Comparison of ENCODE assay signal across 14 cellular contexts in genomic region chr6:82441047-82441770, GRCh38.
"Had no signal": no experiment of that assay in that cellular context is flagged by ENCODE, and none has a peak within 500 bp of the region (broad histone marks: within the 10 kb centered on the region; RNA-seq: fewer than 3 reads in every experiment).

No MANE protein-coding gene starts in this region.

- H3K36me3 ChIP-seq: ovary, tibial artery had no signal

- H3K27ac Mint-ChIP-seq: activated naive CD4-positive, alpha-beta T cell treated with anti-CD3 and anti-CD28 coated beads for 36 hours had no signal

- H3K4me3 Mint-ChIP-seq: activated naive CD4-positive, alpha-beta T cell treated with anti-CD3 and anti-CD28 coated beads for 36 hours; activated T-cell treated with anti-CD3 and anti-CD28 coated beads, Interleukin-2, amount 50 U/mL, for 4 hours; naive B cell had no signal

- H3K27ac ChIP-seq: body of pancreas, ovary, psoas muscle, tibial artery had no signal

- H3K9me3 ChIP-seq: body of pancreas, mucosa of descending colon, ovary, psoas muscle, tibial artery had no signal

- H3K4me3 ChIP-seq: body of pancreas, mucosa of descending colon, ovary, psoas muscle, tibial artery had no signal

- H3K36me3 Mint-ChIP-seq: naive B cell had no signal

- H3K4me1 ChIP-seq: body of pancreas, psoas muscle, tibial artery had no signal

- H3K27me3 Mint-ChIP-seq: naive B cell had no signal

- DNase-seq: activated CD4-positive, alpha-beta T cell treated with anti-CD3 and anti-CD28 coated beads, Interleukin-2, amount 50 U/mL, for 1 hour; activated CD8-positive, alpha-beta memory T cell treated with anti-CD3 and anti-CD28 coated beads, Interleukin-2, amount 50 U/mL, for 4 hours; activated naive CD4-positive, alpha-beta T cell treated with anti-CD3 and anti-CD28 coated beads for 36 hours; activated T-cell treated with anti-CD3 and anti-CD28 coated beads, Interleukin-2, amount 50 U/mL, for 4 hours; body of pancreas; left ventricle myocardium superior; mucosa of descending colon; naive B cell; ovary; psoas muscle; right cardiac atrium; stimulated activated CD4-positive, alpha-beta T cell treated with anti-CD3 and anti-CD28 coated beads, Interleukin-2, amount 100 ng/mL, for 24 hours; stimulated activated naive CD4-positive, alpha-beta T cell treated with Interleukin-2 at 50 U/mL for 16 hours; tibial artery had no signal

- H3K27me3 ChIP-seq: body of pancreas, ovary, tibial artery had no signal

- H3K9me3 Mint-ChIP-seq: activated naive CD4-positive, alpha-beta T cell treated with anti-CD3 and anti-CD28 coated beads for 36 hours; activated T-cell treated with anti-CD3 and anti-CD28 coated beads, Interleukin-2, amount 50 U/mL, for 4 hours had no signal

- H3K4me1 Mint-ChIP-seq: naive B cell had no signal
